Comparison of ENCODE assay signal across 8 cellular contexts in genomic region chr11:95923441-95923729, GRCh38. TPM values are rescaled to one million over a fixed set of nuclear protein-coding genes. Genes with fewer than 3 reads are reported as not detected.
DNase-seq lines count a peak whose midpoint lies in the region; ATAC-seq and TF ChIP-seq lines count a peak whose summit lies in the region.

No MANE protein-coding gene starts in this region.

- no peaks in the 10 kb centered on the region for H3K27me3 ChIP-seq in H7 (ENCODE audit: control insufficient read depth, insufficient read depth, low read length)

- no peaks in the 10 kb centered on the region for H3K9me3 ChIP-seq in SK-N-MC (ENCODE audit: low read depth, low read length)

- no peak for DNase-seq in H7
- DNase-seq in SK-N-MC (ENCODE audit: low read depth, low spot score) = no peak
- no peak for DNase-seq in fibroblast of pulmonary artery (ENCODE audit: low read depth)
- no peak for DNase-seq in skeletal muscle cell (ENCODE audit: low read depth)
- no peak for DNase-seq in KBM-7
- no peak for DNase-seq in dermis blood vessel endothelial cell

- H3K36me3 ChIP-seq in H7 (replicated peaks; ENCODE audit: control insufficient read depth, insufficient read depth, low read length) (no peaks in the 10 kb centered on the region), SK-N-MC (ENCODE audit: insufficient read depth, low read length) (no peaks in the 10 kb centered on the region)

- peak overlapping the region; percentile 73 for H3K27ac ChIP-seq in SK-N-MC

- peak overlapping the region; percentile 57 for H3K4me3 ChIP-seq in H7 (ENCODE audit: insufficient read depth, low read depth, low read length)
- H3K4me3 ChIP-seq in SK-N-MC = peak overlapping the region; percentile 83
- H3K4me3 ChIP-seq in fibroblast of pulmonary artery (replicated peaks; ENCODE audit: low read depth, low read length) = peak overlapping the region; percentile 91
- H3K4me3 ChIP-seq in skeletal muscle cell (ENCODE audit: low read depth, low read length) = peak overlapping the region; percentile 87

- in situ Hi-C loops in KBM-7 (cut with MboI; ENCODE audit: low pct_unique_long_range_greater_than_20kb, low sequenced_read_pairs) = no loop called here

- H3K9ac ChIP-seq in SK-N-MC (ENCODE audit: insufficient read length) = peak overlapping the region; percentile 85

- no peak for TF ChIP-seq CTCF in fibroblast of pulmonary artery (IDR thresholded peaks at IDR 0.05; ENCODE audit: low read length, missing control alignments)

- no peak for ATAC-seq in HG02798 (IDR thresholded peaks at IDR 0.05; ENCODE audit: poor library complexity, unreplicated experiment)
- ATAC-seq in HG02759 (IDR thresholded peaks at IDR 0.05; ENCODE audit: unreplicated experiment) = no peak

RNA-seq across cellular contexts. Expression of gene MTMR2, which starts 0.5 kb away (rescaled TPM):
- total RNA-seq in H7 (2014; rRNA removed; shearing (Covaris generic)) = 36.8 and 43.5 TPM in 2 replicates
- 63.6 and 131 TPM in 2 replicates for total RNA-seq in dermis blood vessel endothelial cell
